Comparison of ENCODE assay signal across 23 cellular contexts in the genomic region with DNA sequence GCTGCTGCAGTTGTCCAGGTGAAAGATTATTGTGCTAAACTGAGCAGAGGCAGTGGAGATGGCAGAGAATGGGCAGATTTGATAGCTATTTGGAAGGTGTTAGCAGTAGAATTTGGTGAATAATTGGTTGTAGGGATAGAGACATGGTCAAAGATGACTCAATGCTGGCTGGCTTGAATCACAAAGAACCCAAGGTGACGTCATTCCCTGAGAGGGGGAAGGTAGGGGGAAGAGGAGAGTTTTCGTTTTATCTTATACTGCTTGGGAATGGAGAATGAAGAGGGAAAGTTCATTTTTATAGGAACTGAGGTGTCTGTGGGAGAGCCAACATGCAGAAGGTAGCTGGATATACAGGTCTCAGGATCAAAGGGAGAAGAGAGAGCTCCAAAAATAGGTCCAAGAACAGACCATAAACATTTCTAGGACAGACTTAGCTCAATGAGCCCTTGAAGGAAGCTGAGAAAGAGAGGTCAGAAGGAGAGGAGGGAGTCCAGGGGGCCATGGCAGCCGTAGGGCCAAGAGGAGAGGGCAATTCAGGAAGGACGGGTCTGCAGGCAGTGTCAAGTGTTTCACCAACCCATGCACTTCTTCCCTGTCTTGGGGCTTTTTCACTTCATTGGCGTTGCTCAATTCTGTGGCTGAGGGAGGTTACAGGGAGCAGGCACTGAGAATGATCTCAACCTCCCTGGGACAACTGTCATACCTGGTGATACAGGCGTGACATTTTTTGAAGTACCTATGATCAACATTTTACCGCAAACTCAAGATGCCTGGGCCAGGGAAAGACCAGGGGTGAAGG.
DNase-seq lines count a peak whose midpoint lies in the region; ATAC-seq, FAIRE-seq and TF ChIP-seq lines count a peak whose summit lies in the region.
"Had no signal": no experiment of that assay in that cellular context is flagged by ENCODE, and none has a peak within 500 bp of the region (broad histone marks: within the 10 kb centered on the region; RNA-seq: fewer than 3 reads in every experiment).

No MANE protein-coding gene starts in this region.

- H3K27me3 ChIP-seq in lower lobe of right lung (ENCODE audit: low read depth) = no peaks in the 10 kb centered on the region

- no peaks in the 10 kb centered on the region for H3K27me3 Mint-ChIP-seq in WTC11 (ENCODE audit: low read depth)
- H3K27me3 Mint-ChIP-seq: activated naive CD8-positive, alpha-beta T cell treated with anti-CD3 and anti-CD28 coated beads, Interleukin-2, amount 10 ng/mL, durations not matched to agents 7 days and 5 days; IgD-negative memory B cell; naive B cell had no signal

- H3K4me3 ChIP-seq in lower lobe of right lung = no peak overlapping the region

- no peaks in the 10 kb centered on the region for H3K4me1 ChIP-seq in lower lobe of right lung

- FAIRE-seq in HTR-8/SVneo (lab: Jason Lieb, UNC) = no peak

- no peaks in the 10 kb centered on the region for H3K9me3 ChIP-seq in lower lobe of right lung

- H3K4me3 Mint-ChIP-seq in WTC11 = no peak overlapping the region
- H3K4me3 Mint-ChIP-seq: activated naive CD8-positive, alpha-beta T cell treated with anti-CD3 and anti-CD28 coated beads, Interleukin-2, amount 10 ng/mL, durations not matched to agents 7 days and 5 days; CD8-positive, alpha-beta T cell; H9; IgD-negative memory B cell; naive B cell had no signal

- DNase-seq in HT1080 (ENCODE audit: low read depth) (peak; percentile 67), NOMO-1 (lab: John Stamatoyannopoulos, UW; ENCODE audit: unreplicated experiment in 2 of 2) (peak; percentile 68), WTC11 (ENCODE audit: low spot score) (no peak), lower lobe of right lung (no peak), HTR-8/SVneo (ENCODE audit: insufficient read length, low spot score) (no peak), HEK293T (ENCODE audit: extremely low spot score) (no peak)
- DNase-seq: activated effector memory CD4-positive, alpha-beta T cell treated with anti-CD3 and anti-CD28 coated beads, Interleukin-2, amount 50 U/mL, for 16 hours; activated naive CD8-positive, alpha-beta T cell treated with anti-CD3 and anti-CD28 coated beads, Interleukin-2, amount 10 ng/mL, durations not matched to agents 7 days and 5 days; CD8-positive, alpha-beta T cell; DMS153; H9; head of caudate nucleus; left colon; MM.1S; naive B cell; NCI-H1694 treated with DMSO at 0.1 percent for 48 hours; nucleus accumbens; PC-3; Right ventricle myocardium superior had no signal

- TF ChIP-seq CTCF in WTC11 (IDR thresholded peaks at IDR 0.05) = no peak
- TF ChIP-seq CTCF in lower lobe of right lung (IDR thresholded peaks at IDR 0.05) = no peak

- intact Hi-C loops in lower lobe of right lung (cut with DNase I) = no loop called here

- no peaks in the 10 kb centered on the region for H3K36me3 ChIP-seq in lower lobe of right lung

- no peaks in the 10 kb centered on the region for H3K36me3 Mint-ChIP-seq in WTC11
- H3K36me3 Mint-ChIP-seq: activated naive CD8-positive, alpha-beta T cell treated with anti-CD3 and anti-CD28 coated beads, Interleukin-2, amount 10 ng/mL, durations not matched to agents 7 days and 5 days; CD8-positive, alpha-beta T cell; IgD-negative memory B cell; naive B cell had no signal

- H3K4me1 Mint-ChIP-seq in WTC11 = peaks cover 4% of the 10 kb centered on the region; the same call in 1 of the 2 replicates
- H3K4me1 Mint-ChIP-seq: activated naive CD8-positive, alpha-beta T cell treated with anti-CD3 and anti-CD28 coated beads, Interleukin-2, amount 10 ng/mL, durations not matched to agents 7 days and 5 days; IgD-negative memory B cell; naive B cell had no signal

- no peak overlapping the region for H3K27ac ChIP-seq in lower lobe of right lung
- H3K27ac ChIP-seq: epithelial cell of prostate had no signal

- peaks cover 11% of the 10 kb centered on the region for H3K9me3 Mint-ChIP-seq in WTC11
- H3K9me3 Mint-ChIP-seq: activated naive CD8-positive, alpha-beta T cell treated with anti-CD3 and anti-CD28 coated beads, Interleukin-2, amount 10 ng/mL, durations not matched to agents 7 days and 5 days; CD8-positive, alpha-beta T cell had no signal

- CTCF ChIA-PET in WTC11 (lab: Charles Lee) = interaction anchor here (2.1 kb wide), 1 partner anchor 17 kb away, joined by 8 read pairs; no protein-coding TSS in a partner anchor
- CTCF ChIA-PET in HEK293T (lab: Yijun Ruan, JAX) = interaction anchor here (0.6 kb wide), 1 partner anchor 209 kb away, joined by 3 read pairs; no protein-coding TSS in a partner anchor

- POLR2A ChIA-PET in WTC11 (lab: Charles Lee) = interaction anchor here (1.0 kb wide), 1 partner anchor 254 kb away, joined by 3 read pairs; no protein-coding TSS in a partner anchor
- POLR2A ChIA-PET in HEK293T (lab: Yijun Ruan, JAX) = no interaction called here

- H3K27ac Mint-ChIP-seq in WTC11 = no peak overlapping the region
- H3K27ac Mint-ChIP-seq: activated naive CD8-positive, alpha-beta T cell treated with anti-CD3 and anti-CD28 coated beads, Interleukin-2, amount 10 ng/mL, durations not matched to agents 7 days and 5 days; CD8-positive, alpha-beta T cell; H9; IgD-negative memory B cell; naive B cell had no signal

- ATAC-seq in WTC11 = 0 out of 2 replicates have a peak, but pooled peaks have one; percentile 48
- ATAC-seq in lower lobe of right lung = peak; percentile 24 to 65
- ATAC-seq in GM21360 (IDR thresholded peaks at IDR 0.05; ENCODE audit: unreplicated experiment) = no peak
- no peak for ATAC-seq in HG02973 (IDR thresholded peaks at IDR 0.05; ENCODE audit: unreplicated experiment)
- ATAC-seq: CD8-positive, alpha-beta T cell; left colon; PC-3 had no signal

TF ChIP-seq in WTC11, 78 proteins besides CTCF, POLR2A, EP300 and RAD21 (continues in another document):
- TF ChIP-seq EMX1 (CRISPR knock-in tag; IDR thresholded peaks at IDR 0.05) (no peak), TEAD1 (CRISPR knock-in tag; IDR thresholded peaks at IDR 0.05) (no peak), KAT7 (CRISPR knock-in tag; IDR thresholded peaks at IDR 0.05; ENCODE audit: borderline replicate concordance) (no peak), ZNF263 (CRISPR knock-in tag; IDR thresholded peaks at IDR 0.05; ENCODE audit: low read depth) (no peak), CREM (CRISPR knock-in tag; IDR thresholded peaks at IDR 0.05) (no peak)
- TF ChIP-seq, protein P1, sequence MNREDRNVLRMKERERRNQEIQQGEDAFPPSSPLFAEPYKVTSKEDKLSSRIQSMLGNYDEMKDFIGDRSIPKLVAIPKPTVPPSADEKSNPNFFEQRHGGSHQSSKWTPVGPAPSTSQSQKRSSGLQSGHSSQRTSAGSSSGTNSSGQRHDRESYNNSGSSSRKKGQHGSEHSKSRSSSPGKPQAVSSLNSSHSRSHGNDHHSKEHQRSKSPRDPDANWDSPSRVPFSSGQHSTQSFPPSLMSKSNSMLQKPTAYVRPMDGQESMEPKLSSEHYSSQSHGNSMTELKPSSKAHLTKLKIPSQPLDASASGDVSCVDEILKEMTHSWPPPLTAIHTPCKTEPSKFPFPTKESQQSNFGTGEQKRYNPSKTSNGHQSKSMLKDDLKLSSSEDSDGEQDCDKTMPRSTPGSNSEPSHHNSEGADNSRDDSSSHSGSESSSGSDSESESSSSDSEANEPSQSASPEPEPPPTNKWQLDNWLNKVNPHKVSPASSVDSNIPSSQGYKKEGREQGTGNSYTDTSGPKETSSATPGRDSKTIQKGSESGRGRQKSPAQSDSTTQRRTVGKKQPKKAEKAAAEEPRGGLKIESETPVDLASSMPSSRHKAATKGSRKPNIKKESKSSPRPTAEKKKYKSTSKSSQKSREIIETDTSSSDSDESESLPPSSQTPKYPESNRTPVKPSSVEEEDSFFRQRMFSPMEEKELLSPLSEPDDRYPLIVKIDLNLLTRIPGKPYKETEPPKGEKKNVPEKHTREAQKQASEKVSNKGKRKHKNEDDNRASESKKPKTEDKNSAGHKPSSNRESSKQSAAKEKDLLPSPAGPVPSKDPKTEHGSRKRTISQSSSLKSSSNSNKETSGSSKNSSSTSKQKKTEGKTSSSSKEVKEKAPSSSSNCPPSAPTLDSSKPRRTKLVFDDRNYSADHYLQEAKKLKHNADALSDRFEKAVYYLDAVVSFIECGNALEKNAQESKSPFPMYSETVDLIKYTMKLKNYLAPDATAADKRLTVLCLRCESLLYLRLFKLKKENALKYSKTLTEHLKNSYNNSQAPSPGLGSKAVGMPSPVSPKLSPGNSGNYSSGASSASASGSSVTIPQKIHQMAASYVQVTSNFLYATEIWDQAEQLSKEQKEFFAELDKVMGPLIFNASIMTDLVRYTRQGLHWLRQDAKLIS (CRISPR knock-in tag; IDR thresholded peaks at IDR 0.05; ENCODE audit: borderline replicate concordance) = no peak

TF ChIP-seq in HEK293T, 16 proteins besides CTCF, POLR2A, EP300 and RAD21:
- no peak for TF ChIP-seq L3MBTL2 (conservative IDR thresholded peaks at IDR 0.05)
- no peak for TF ChIP-seq SUZ12 (IDR thresholded peaks at IDR 0.05)
- TF ChIP-seq HDGF (IDR thresholded peaks at IDR 0.05; ENCODE audit: borderline replicate concordance) = no peak
- no peak for TF ChIP-seq ZNF384 (IDR thresholded peaks at IDR 0.05)
- TF ChIP-seq LEF1 (IDR thresholded peaks at IDR 0.05; ENCODE audit: borderline replicate concordance) = no peak
- TF ChIP-seq TARDBP (IDR thresholded peaks at IDR 0.05) = no peak
- no peak for TF ChIP-seq SP1 (IDR thresholded peaks at IDR 0.05)
- TF ChIP-seq ARNT (IDR thresholded peaks at IDR 0.05) = no peak

Comparison
In these comparisons a context has a peak if more than half of its experiments do, and no peak if none do; other contexts are left out.
1. DNase-seq: peak in HT1080 (single experiment) and NOMO-1 (2 of 2); none in WTC11 (single experiment), lower lobe of right lung (single experiment), HTR-8/SVneo (single experiment) and HEK293T (single experiment).
2. ATAC-seq: peak in WTC11 (single experiment) and lower lobe of right lung (2 of 2); none in GM21360 (single experiment) and HG02973 (single experiment).